In genomic region chr4:38803833-38804653, GRCh38 we compare ENCODE assay signal across 8 cellular contexts. TPM values are rescaled to one million over a fixed set of nuclear protein-coding genes. Genes with fewer than 3 reads are reported as not detected.
DNase-seq lines count a peak whose midpoint lies in the region; ATAC-seq and TF ChIP-seq lines count a peak whose summit lies in the region.

No MANE protein-coding gene starts in this region.

- H3K4me1 ChIP-seq in left ventricle myocardium inferior (peaks cover 20% of the 10 kb centered on the region), spleen (peaks cover 8 to 66% (median 35%) of the 10 kb centered on the region in 6 donors), trophoblast cell (ENCODE audit: control insufficient read depth in 1 of 2, insufficient read depth in 2 of 2, low read length in 2 of 2) (no peaks in the 10 kb centered on the region)

- H3K36me3 ChIP-seq in left ventricle myocardium inferior (peaks cover 30% of the 10 kb centered on the region), spleen (peaks cover 9 to 44% (median 33%) of the 10 kb centered on the region in 6 donors), trophoblast cell (ENCODE audit: control insufficient read depth in 1 of 2, insufficient read depth in 2 of 2, low read length in 2 of 2) (peaks cover 0 to 3% of the 10 kb centered on the region in 2 experiments)

- no peak overlapping the region for H3K4ac ChIP-seq in trophoblast cell (ENCODE audit: low read depth, low read length)

- H2BK120ac ChIP-seq in trophoblast cell (ENCODE audit: insufficient read depth, low read length, poor library complexity): no peak overlapping the region

- H3K79me2 ChIP-seq in trophoblast cell (ENCODE audit: control insufficient read depth, insufficient read depth, low read length, poor library complexity): no peaks in the 10 kb centered on the region

- no peak overlapping the region for H2AK5ac ChIP-seq in trophoblast cell (ENCODE audit: low read length)

- no peaks in the 10 kb centered on the region for H3K27me3 Mint-ChIP-seq in activated B cell treated with CpG ODN at 0.5 μM for 24 hours

- H4K91ac ChIP-seq in trophoblast cell (ENCODE audit: low read depth, low read length): no peak overlapping the region

- no peaks in the 10 kb centered on the region for H3K79me1 ChIP-seq in trophoblast cell (ENCODE audit: low read length)

- H4K8ac ChIP-seq in trophoblast cell (ENCODE audit: low read depth, low read length): no peak overlapping the region

- peak overlapping the region; percentile 93 for H3K27ac Mint-ChIP-seq in activated B cell treated with CpG ODN at 0.5 μM for 24 hours

- no peak overlapping the region for H3K14ac ChIP-seq in trophoblast cell (ENCODE audit: low read length)

- peaks cover 67% of the 10 kb centered on the region for H3K4me1 Mint-ChIP-seq in activated B cell treated with CpG ODN at 0.5 μM for 24 hours

- TF ChIP-seq POLR2A in spleen (IDR thresholded peaks at IDR 0.05): no peak

- no peak overlapping the region for H3K23ac ChIP-seq in trophoblast cell (ENCODE audit: low read length)

- peak overlapping the region; percentile 86 for H3K4me3 Mint-ChIP-seq in activated B cell treated with CpG ODN at 0.5 μM for 24 hours

- WGBS in spleen, 5 donors: 14 to 24% (median 24%) methylated on average over 6 of the region's 6 CpGs
- no CpG with 5 or more reads among the region's 6 CpGs for WGBS in trophoblast cell (ENCODE audit: extremely low coverage, insufficient coverage, insufficient read length)

- CTCF ChIA-PET in activated B cell treated with CpG ODN at 0.5 μM for 24 hours (lab: Charles Lee): interaction anchor here (0.8 to 4.8 kb wide), 11 partner anchors 9 to 138 kb away, joined by 3 to 84 read pairs (median 12); partner anchors contain the start of genes TLR10 and TLR6

- POLR2A ChIA-PET in activated B cell treated with CpG ODN at 0.5 μM for 24 hours (lab: Charles Lee): interaction anchor here (0.8 to 5.1 kb wide), 15 partner anchors 10 to 655 kb away, joined by 3 to 140 read pairs (median 13); partner anchors contain the start of genes LIAS, RPL9, TLR10 and TLR6

- DNase-seq in activated B cell treated with CpG ODN at 0.5 μM for 24 hours: no peak
- DNase-seq in left ventricle myocardium inferior: no peak
- DNase-seq in spleen: no peak
- no peak for DNase-seq in KG1 (lab: John Stamatoyannopoulos, UW)
- no peak for DNase-seq in SW 1271 (lab: John Stamatoyannopoulos, UW)
- DNase-seq in trophoblast cell: no peak

- peaks cover 17% of the 10 kb centered on the region for H3K9me3 Mint-ChIP-seq in activated B cell treated with CpG ODN at 0.5 μM for 24 hours

- no peak overlapping the region for H3K18ac ChIP-seq in trophoblast cell (ENCODE audit: low read length)

- H3K9me3 ChIP-seq in left ventricle myocardium inferior (replicated peaks) (peaks cover 11% of the 10 kb centered on the region), spleen (peaks cover 0 to 42% (median 33%) of the 10 kb centered on the region in 8 donors), trophoblast cell (ENCODE audit: insufficient read depth, low read depth, low read length) (peaks cover 8% of the 10 kb centered on the region)

- H3K9ac ChIP-seq in trophoblast cell (ENCODE audit: low read length): no peak overlapping the region

- no peak overlapping the region for H3K4me2 ChIP-seq in trophoblast cell (ENCODE audit: low read length)

- H2BK12ac ChIP-seq in trophoblast cell (ENCODE audit: low read length): no peak overlapping the region

- intact Hi-C loops in activated B cell treated with CpG ODN at 0.5 μM for 24 hours (cut with micrococcal nuclease): loop anchor here (1.0 to 10.0 kb wide), 7 partner anchors 8 to 1391 kb away; partner anchors contain the start of genes KLF3, RHOH and TLR10
- intact Hi-C loops in left ventricle myocardium inferior (cut with micrococcal nuclease): no loop called here
- intact Hi-C loops in spleen (cut with DNase I; ENCODE audit: low total_unique reads): no loop called here

- H3K4me3 ChIP-seq in left ventricle myocardium inferior (peak overlapping the region; percentile 55), spleen (peak overlapping the region; percentile 32 to 69 (median 42)), trophoblast cell (ENCODE audit: low read depth, low read length) (no peak overlapping the region)

- no peak overlapping the region for H2AFZ ChIP-seq in trophoblast cell (ENCODE audit: insufficient read depth, low read length, poor library complexity)

- no peak overlapping the region for H4K12ac ChIP-seq in trophoblast cell (ENCODE audit: low read depth, low read length)

- H3K36me3 Mint-ChIP-seq in activated B cell treated with CpG ODN at 0.5 μM for 24 hours (ENCODE audit: low read depth): peaks cover 54% of the 10 kb centered on the region

- TF ChIP-seq CTCF in activated B cell treated with CpG ODN at 0.5 μM for 24 hours (IDR thresholded peaks at IDR 0.05): no peak
- no peak for TF ChIP-seq CTCF in left ventricle myocardium inferior (IDR thresholded peaks at IDR 0.05; ENCODE audit: borderline replicate concordance)
- no peak for TF ChIP-seq CTCF in spleen (IDR thresholded peaks at IDR 0.05 in 8 of 11, conservative IDR thresholded peaks at IDR 0.05 in 3 of 11)

- no peak overlapping the region for H2BK5ac ChIP-seq in trophoblast cell (ENCODE audit: low read depth, low read length, poor library complexity)

- H3K27ac ChIP-seq in left ventricle myocardium inferior (replicated peaks) (peak overlapping the region; percentile 81), spleen (peak overlapping the region; percentile 76 to 95 (median 90)), trophoblast cell (ENCODE audit: low read depth, low read length) (no peak overlapping the region)

- H3K27me3 ChIP-seq in left ventricle myocardium inferior (ENCODE audit: low read depth): no peaks in the 10 kb centered on the region
- no peaks in the 10 kb centered on the region for H3K27me3 ChIP-seq in spleen (replicated peaks in 1 of 7)
- H3K27me3 ChIP-seq in trophoblast cell (ENCODE audit: insufficient read depth, low read length): no peaks in the 10 kb centered on the region

- ATAC-seq in GM18867 (IDR thresholded peaks at IDR 0.05; ENCODE audit: unreplicated experiment): peak; percentile 47
- peak; percentile 51 for ATAC-seq in HG02884 (IDR thresholded peaks at IDR 0.05; ENCODE audit: unreplicated experiment)
- ATAC-seq in activated B cell treated with CpG ODN at 0.5 μM for 24 hours (ENCODE audit: low read depth): peak; percentile 47

RNA-seq across cellular contexts. Expression of gene TLR1, which starts 0.5 kb away (rescaled TPM):
- total RNA-seq in activated B cell treated with CpG ODN at 0.5 μM for 24 hours: 39.6 and 43.0 TPM in 2 replicates
- 3.5 TPM for total RNA-seq in left ventricle myocardium inferior
- total RNA-seq in spleen: 100 to 1,000 TPM in 5 of 7 donors, 10 to 100 TPM in 2; 84.9 to 190 (median 119) TPM
- 10 to 100 TPM in 2 of 3 donors, 1 to 10 TPM in 1; 7.6 to 10.8 (median 10.5) TPM for polyA plus RNA-seq in spleen
- polyA plus RNA-seq in trophoblast cell (2013): 0.40 and 0.44 TPM in 2 replicates

RNA-seq across cellular contexts. Expression of gene TLR10, which starts 21.3 kb away (rescaled TPM):
- total RNA-seq in activated B cell treated with CpG ODN at 0.5 μM for 24 hours (92.0 and 107 TPM in 2 replicates), left ventricle myocardium inferior (not detected), spleen (10 to 100 TPM; 29.6 to 70.1 (median 42.0) TPM)
- 10 to 100 TPM; 46.2 to 81.4 (median 68.1) TPM for polyA plus RNA-seq in spleen
- polyA plus RNA-seq in trophoblast cell (2013): 0.01 TPM in 1 of 2 replicates, not detected in the other

RNA-seq across cellular contexts. Expression of gene TLR6, which starts 52.6 kb away (rescaled TPM):
- total RNA-seq in activated B cell treated with CpG ODN at 0.5 μM for 24 hours: 59.1 and 64.7 TPM in 2 replicates
- total RNA-seq in left ventricle myocardium inferior: 0.71 TPM
- 10 to 100 TPM; 23.2 to 55.1 (median 37.5) TPM for total RNA-seq in spleen
- polyA plus RNA-seq in spleen: 10 to 100 TPM in 2 of 3 donors, 1 to 10 TPM in 1; 5.5 to 10.7 (median 10.3) TPM
- polyA plus RNA-seq in trophoblast cell (2013): 1.5 and 1.6 TPM in 2 replicates

Comparison
In these comparisons a context has a peak if more than half of its experiments do, and no peak if none do; other contexts are left out.
1. RNA of gene TLR10, which starts 21.3 kb away (total RNA-seq): 92.0 to 107 TPM in activated B cell treated with CpG ODN at 0.5 μM for 24 hours and 29.6 to 70.1 TPM in spleen; not detected in left ventricle myocardium inferior (single experiment); every median in the first group is over 10 times any median in the second.
2. RNA of gene TLR6, which starts 52.6 kb away (total RNA-seq): 59.1 to 64.7 TPM in activated B cell treated with CpG ODN at 0.5 μM for 24 hours and 23.2 to 55.1 TPM in spleen; 0.71 TPM in left ventricle myocardium inferior (single experiment); every median in the first group is over 10 times any median in the second.
3. Peak in every context shown above with its lines, with median percentiles within 50 percentile points of each other: ATAC-seq.